Comparison of ENCODE assay signal across 1 cellular context in genomic region chr17:58541249-58541648, GRCh38.
TF ChIP-seq lines count a peak whose summit lies in the region.

No MANE protein-coding gene starts in this region.

TF ChIP-seq in liver, 16 proteins besides CTCF, POLR2A, EP300 and RAD21 (continued from another document):
- TF ChIP-seq REST (IDR thresholded peaks at IDR 0.05): no peak
- TF ChIP-seq EGR1 (IDR thresholded peaks at IDR 0.05; ENCODE audit: low read depth in 2 of 2): no peak
TF ChIP-seq in liver: peak in this region for 0.
